Comparison of ENCODE assay signal across 2 cellular contexts in the genomic region with DNA sequence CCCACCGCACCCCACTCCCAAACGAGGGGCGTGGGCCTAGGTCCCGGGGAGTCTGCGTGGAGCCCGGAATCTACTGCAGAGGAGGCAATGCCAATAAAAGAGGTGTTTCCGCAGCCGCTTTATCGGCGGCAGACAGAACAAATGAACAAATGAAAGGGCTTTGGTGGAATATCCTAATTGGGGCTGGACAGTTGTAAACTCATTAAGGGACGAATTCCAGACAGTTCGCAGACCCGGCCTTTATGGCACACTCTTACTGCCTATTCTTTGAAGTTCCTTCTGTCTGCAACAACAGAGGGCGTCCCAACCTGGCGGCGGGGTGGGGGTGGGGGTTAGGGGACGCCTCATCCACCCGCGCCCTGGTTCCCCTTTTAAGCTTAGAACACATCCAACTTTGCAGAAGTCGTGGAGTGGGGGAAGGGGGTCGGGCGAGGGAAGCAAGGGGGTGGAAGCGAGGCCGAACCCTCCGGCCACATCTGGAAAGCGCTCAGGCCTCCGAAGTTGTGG.
TF ChIP-seq lines count a peak whose summit lies in the region.

No MANE protein-coding gene starts in this region.

TF ChIP-seq in A549, 52 proteins besides CTCF, POLR2A, EP300 and RAD21:
- no peak for TF ChIP-seq PHF8 (IDR thresholded peaks at IDR 0.05; ENCODE audit: borderline replicate concordance, low read depth)
- TF ChIP-seq, protein P1, sequence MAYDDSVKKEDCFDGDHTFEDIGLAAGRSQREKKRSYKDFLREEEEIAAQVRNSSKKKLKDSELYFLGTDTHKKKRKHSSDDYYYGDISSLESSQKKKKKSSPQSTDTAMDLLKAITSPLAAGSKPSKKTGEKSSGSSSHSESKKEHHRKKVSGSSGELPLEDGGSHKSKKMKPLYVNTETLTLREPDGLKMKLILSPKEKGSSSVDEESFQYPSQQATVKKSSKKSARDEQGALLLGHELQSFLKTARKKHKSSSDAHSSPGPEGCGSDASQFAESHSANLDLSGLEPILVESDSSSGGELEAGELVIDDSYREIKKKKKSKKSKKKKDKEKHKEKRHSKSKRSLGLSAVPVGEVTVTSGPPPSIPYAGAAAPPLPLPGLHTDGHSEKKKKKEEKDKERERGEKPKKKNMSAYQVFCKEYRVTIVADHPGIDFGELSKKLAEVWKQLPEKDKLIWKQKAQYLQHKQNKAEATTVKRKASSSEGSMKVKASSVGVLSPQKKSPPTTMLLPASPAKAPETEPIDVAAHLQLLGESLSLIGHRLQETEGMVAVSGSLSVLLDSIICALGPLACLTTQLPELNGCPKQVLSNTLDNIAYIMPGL (CRISPR knock-in tag; IDR thresholded peaks at IDR 0.05; ENCODE audit: borderline replicate concordance): no peak
- TF ChIP-seq RCOR1 (IDR thresholded peaks at IDR 0.05; ENCODE audit: low read depth, low read length): no peak
- TF ChIP-seq JUNB (IDR thresholded peaks at IDR 0.05): no peak
- no peak for TF ChIP-seq EHF (CRISPR knock-in tag; IDR thresholded peaks at IDR 0.05)
- TF ChIP-seq HOXB13 (CRISPR knock-in tag; IDR thresholded peaks at IDR 0.05; ENCODE audit: low read depth): no peak
- TF ChIP-seq, protein P2, sequence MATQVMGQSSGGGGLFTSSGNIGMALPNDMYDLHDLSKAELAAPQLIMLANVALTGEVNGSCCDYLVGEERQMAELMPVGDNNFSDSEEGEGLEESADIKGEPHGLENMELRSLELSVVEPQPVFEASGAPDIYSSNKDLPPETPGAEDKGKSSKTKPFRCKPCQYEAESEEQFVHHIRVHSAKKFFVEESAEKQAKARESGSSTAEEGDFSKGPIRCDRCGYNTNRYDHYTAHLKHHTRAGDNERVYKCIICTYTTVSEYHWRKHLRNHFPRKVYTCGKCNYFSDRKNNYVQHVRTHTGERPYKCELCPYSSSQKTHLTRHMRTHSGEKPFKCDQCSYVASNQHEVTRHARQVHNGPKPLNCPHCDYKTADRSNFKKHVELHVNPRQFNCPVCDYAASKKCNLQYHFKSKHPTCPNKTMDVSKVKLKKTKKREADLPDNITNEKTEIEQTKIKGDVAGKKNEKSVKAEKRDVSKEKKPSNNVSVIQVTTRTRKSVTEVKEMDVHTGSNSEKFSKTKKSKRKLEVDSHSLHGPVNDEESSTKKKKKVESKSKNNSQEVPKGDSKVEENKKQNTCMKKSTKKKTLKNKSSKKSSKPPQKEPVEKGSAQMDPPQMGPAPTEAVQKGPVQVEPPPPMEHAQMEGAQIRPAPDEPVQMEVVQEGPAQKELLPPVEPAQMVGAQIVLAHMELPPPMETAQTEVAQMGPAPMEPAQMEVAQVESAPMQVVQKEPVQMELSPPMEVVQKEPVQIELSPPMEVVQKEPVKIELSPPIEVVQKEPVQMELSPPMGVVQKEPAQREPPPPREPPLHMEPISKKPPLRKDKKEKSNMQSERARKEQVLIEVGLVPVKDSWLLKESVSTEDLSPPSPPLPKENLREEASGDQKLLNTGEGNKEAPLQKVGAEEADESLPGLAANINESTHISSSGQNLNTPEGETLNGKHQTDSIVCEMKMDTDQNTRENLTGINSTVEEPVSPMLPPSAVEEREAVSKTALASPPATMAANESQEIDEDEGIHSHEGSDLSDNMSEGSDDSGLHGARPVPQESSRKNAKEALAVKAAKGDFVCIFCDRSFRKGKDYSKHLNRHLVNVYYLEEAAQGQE (IDR thresholded peaks at IDR 0.05): no peak
- TF ChIP-seq, protein P3, sequence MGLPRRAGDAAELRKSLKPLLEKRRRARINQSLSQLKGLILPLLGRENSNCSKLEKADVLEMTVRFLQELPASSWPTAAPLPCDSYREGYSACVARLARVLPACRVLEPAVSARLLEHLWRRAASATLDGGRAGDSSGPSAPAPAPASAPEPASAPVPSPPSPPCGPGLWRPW (IDR thresholded peaks at IDR 0.05): no peak
- no peak for TF ChIP-seq MAFK (IDR thresholded peaks at IDR 0.05; ENCODE audit: partially characterized antibody)
- TF ChIP-seq, protein P4, sequence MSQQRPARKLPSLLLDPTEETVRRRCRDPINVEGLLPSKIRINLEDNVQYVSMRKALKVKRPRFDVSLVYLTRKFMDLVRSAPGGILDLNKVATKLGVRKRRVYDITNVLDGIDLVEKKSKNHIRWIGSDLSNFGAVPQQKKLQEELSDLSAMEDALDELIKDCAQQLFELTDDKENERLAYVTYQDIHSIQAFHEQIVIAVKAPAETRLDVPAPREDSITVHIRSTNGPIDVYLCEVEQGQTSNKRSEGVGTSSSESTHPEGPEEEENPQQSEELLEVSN (IDR thresholded peaks at IDR 0.05; ENCODE audit: borderline replicate concordance, low read depth): no peak
- no peak for TF ChIP-seq FOSL2 (IDR thresholded peaks at IDR 0.05)
- no peak for TF ChIP-seq FOSL2 (CRISPR knock-in tag; IDR thresholded peaks at IDR 0.05)
- TF ChIP-seq HEYL (CRISPR knock-in tag; IDR thresholded peaks at IDR 0.05): no peak
- TF ChIP-seq SMC3 (IDR thresholded peaks at IDR 0.05): no peak; the same call in 2 of the 3 replicates
- TF ChIP-seq POLR2AphosphoS2 (conservative IDR thresholded peaks at IDR 0.05; ENCODE audit: low read length): no peak
- TF ChIP-seq, protein P5, sequence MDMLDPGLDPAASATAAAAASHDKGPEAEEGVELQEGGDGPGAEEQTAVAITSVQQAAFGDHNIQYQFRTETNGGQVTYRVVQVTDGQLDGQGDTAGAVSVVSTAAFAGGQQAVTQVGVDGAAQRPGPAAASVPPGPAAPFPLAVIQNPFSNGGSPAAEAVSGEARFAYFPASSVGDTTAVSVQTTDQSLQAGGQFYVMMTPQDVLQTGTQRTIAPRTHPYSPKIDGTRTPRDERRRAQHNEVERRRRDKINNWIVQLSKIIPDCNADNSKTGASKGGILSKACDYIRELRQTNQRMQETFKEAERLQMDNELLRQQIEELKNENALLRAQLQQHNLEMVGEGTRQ (IDR thresholded peaks at IDR 0.05): no peak
- TF ChIP-seq, protein P6, sequence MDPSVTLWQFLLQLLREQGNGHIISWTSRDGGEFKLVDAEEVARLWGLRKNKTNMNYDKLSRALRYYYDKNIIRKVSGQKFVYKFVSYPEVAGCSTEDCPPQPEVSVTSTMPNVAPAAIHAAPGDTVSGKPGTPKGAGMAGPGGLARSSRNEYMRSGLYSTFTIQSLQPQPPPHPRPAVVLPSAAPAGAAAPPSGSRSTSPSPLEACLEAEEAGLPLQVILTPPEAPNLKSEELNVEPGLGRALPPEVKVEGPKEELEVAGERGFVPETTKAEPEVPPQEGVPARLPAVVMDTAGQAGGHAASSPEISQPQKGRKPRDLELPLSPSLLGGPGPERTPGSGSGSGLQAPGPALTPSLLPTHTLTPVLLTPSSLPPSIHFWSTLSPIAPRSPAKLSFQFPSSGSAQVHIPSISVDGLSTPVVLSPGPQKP (IDR thresholded peaks at IDR 0.05; ENCODE audit: low read depth, low read length): no peak
- no peak for TF ChIP-seq ZC3H11A (IDR thresholded peaks at IDR 0.05)
- TF ChIP-seq GATA3 (IDR thresholded peaks at IDR 0.05; ENCODE audit: borderline replicate concordance): no peak
TF ChIP-seq in A549: peak in this region for 0.

TF ChIP-seq in HEK293T, 16 proteins besides CTCF, POLR2A, EP300 and RAD21:
- no peak for TF ChIP-seq FOXA1 (IDR thresholded peaks at IDR 0.05)
- 0 out of 2 replicates have a peak, but pooled peaks have one; percentile 35 for TF ChIP-seq LEF1 (IDR thresholded peaks at IDR 0.05; ENCODE audit: borderline replicate concordance)
- no peak for TF ChIP-seq ELF4 (IDR thresholded peaks at IDR 0.05)
